ENCODE assay signal across 1 cellular context in genomic region chr4:159016527-159017137, GRCh38.
TF ChIP-seq lines count a peak whose summit lies in the region.

No MANE protein-coding gene starts in this region.

TF ChIP-seq in H1, 55 proteins besides CTCF, POLR2A, EP300 and RAD21 (continued from another document):
- TF ChIP-seq, protein P1, sequence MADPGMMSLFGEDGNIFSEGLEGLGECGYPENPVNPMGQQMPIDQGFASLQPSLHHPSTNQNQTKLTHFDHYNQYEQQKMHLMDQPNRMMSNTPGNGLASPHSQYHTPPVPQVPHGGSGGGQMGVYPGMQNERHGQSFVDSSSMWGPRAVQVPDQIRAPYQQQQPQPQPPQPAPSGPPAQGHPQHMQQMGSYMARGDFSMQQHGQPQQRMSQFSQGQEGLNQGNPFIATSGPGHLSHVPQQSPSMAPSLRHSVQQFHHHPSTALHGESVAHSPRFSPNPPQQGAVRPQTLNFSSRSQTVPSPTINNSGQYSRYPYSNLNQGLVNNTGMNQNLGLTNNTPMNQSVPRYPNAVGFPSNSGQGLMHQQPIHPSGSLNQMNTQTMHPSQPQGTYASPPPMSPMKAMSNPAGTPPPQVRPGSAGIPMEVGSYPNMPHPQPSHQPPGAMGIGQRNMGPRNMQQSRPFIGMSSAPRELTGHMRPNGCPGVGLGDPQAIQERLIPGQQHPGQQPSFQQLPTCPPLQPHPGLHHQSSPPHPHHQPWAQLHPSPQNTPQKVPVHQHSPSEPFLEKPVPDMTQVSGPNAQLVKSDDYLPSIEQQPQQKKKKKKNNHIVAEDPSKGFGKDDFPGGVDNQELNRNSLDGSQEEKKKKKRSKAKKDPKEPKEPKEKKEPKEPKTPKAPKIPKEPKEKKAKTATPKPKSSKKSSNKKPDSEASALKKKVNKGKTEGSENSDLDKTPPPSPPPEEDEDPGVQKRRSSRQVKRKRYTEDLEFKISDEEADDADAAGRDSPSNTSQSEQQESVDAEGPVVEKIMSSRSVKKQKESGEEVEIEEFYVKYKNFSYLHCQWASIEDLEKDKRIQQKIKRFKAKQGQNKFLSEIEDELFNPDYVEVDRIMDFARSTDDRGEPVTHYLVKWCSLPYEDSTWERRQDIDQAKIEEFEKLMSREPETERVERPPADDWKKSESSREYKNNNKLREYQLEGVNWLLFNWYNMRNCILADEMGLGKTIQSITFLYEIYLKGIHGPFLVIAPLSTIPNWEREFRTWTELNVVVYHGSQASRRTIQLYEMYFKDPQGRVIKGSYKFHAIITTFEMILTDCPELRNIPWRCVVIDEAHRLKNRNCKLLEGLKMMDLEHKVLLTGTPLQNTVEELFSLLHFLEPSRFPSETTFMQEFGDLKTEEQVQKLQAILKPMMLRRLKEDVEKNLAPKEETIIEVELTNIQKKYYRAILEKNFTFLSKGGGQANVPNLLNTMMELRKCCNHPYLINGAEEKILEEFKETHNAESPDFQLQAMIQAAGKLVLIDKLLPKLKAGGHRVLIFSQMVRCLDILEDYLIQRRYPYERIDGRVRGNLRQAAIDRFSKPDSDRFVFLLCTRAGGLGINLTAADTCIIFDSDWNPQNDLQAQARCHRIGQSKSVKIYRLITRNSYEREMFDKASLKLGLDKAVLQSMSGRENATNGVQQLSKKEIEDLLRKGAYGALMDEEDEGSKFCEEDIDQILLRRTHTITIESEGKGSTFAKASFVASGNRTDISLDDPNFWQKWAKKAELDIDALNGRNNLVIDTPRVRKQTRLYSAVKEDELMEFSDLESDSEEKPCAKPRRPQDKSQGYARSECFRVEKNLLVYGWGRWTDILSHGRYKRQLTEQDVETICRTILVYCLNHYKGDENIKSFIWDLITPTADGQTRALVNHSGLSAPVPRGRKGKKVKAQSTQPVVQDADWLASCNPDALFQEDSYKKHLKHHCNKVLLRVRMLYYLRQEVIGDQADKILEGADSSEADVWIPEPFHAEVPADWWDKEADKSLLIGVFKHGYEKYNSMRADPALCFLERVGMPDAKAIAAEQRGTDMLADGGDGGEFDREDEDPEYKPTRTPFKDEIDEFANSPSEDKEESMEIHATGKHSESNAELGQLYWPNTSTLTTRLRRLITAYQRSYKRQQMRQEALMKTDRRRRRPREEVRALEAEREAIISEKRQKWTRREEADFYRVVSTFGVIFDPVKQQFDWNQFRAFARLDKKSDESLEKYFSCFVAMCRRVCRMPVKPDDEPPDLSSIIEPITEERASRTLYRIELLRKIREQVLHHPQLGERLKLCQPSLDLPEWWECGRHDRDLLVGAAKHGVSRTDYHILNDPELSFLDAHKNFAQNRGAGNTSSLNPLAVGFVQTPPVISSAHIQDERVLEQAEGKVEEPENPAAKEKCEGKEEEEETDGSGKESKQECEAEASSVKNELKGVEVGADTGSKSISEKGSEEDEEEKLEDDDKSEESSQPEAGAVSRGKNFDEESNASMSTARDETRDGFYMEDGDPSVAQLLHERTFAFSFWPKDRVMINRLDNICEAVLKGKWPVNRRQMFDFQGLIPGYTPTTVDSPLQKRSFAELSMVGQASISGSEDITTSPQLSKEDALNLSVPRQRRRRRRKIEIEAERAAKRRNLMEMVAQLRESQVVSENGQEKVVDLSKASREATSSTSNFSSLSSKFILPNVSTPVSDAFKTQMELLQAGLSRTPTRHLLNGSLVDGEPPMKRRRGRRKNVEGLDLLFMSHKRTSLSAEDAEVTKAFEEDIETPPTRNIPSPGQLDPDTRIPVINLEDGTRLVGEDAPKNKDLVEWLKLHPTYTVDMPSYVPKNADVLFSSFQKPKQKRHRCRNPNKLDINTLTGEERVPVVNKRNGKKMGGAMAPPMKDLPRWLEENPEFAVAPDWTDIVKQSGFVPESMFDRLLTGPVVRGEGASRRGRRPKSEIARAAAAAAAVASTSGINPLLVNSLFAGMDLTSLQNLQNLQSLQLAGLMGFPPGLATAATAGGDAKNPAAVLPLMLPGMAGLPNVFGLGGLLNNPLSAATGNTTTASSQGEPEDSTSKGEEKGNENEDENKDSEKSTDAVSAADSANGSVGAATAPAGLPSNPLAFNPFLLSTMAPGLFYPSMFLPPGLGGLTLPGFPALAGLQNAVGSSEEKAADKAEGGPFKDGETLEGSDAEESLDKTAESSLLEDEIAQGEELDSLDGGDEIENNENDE (IDR thresholded peaks at IDR 0.05; ENCODE audit: insufficient replicate concordance, low read length) = peak; percentile 60
- TF ChIP-seq KDM5A (IDR thresholded peaks at IDR 0.05; ENCODE audit: low read length) = no peak
- 0 out of 2 replicates have a peak, but pooled peaks have one; percentile 27 for TF ChIP-seq YY1 (IDR thresholded peaks at IDR 0.05; ENCODE audit: low read depth, low read length)
- TF ChIP-seq NRF1 (IDR thresholded peaks at IDR 0.05; ENCODE audit: low read depth, low read length) = no peak
- TF ChIP-seq MAX (IDR thresholded peaks at IDR 0.05) = no peak
- peak; percentile 77 to 91; a peak in 3 of 4 replicates for TF ChIP-seq SIN3A (conservative IDR thresholded peaks at IDR 0.05 in 1 of 2, IDR thresholded peaks at IDR 0.05 in 1 of 2; ENCODE audit: low read depth in 1 of 2, low read length in 2 of 2)
- TF ChIP-seq RXRA (IDR thresholded peaks at IDR 0.05; ENCODE audit: insufficient read depth, low read depth, low read length) = no peak
- no peak for TF ChIP-seq SIX5 (IDR thresholded peaks at IDR 0.05; ENCODE audit: low read depth, low read length)
- TF ChIP-seq KDM1A (IDR thresholded peaks at IDR 0.05; ENCODE audit: borderline replicate concordance, low read length) = no peak
- peak; percentile 47 for TF ChIP-seq SAP30 (IDR thresholded peaks at IDR 0.05; ENCODE audit: insufficient read depth, insufficient replicate concordance, low read length)
- TF ChIP-seq RBBP5 (IDR thresholded peaks at IDR 0.05; ENCODE audit: borderline replicate concordance, low read depth, low read length) = no peak
- peak in 1 of 2 experiments; percentile 82; a peak in 1 of 4 replicates for TF ChIP-seq HDAC2 (IDR thresholded peaks at IDR 0.05; ENCODE audit: borderline replicate concordance in 1 of 2, low read depth in 2 of 2, low read length in 2 of 2)
- TF ChIP-seq TCF12 (IDR thresholded peaks at IDR 0.05; ENCODE audit: low read depth, low read length) = peak; percentile 82
- TF ChIP-seq POLR2AphosphoS5 (IDR thresholded peaks at IDR 0.05; ENCODE audit: low read depth, low read length) = peak; percentile 38; the same call in 1 of the 2 replicates
- no peak for TF ChIP-seq NANOG (IDR thresholded peaks at IDR 0.05; ENCODE audit: insufficient read depth, low read depth, low read length, poor library complexity, severe bottlenecking)
- peak; percentile 79 for TF ChIP-seq TEAD4 (IDR thresholded peaks at IDR 0.05; ENCODE audit: low read depth, low read length)
- no peak for TF ChIP-seq SP1 (IDR thresholded peaks at IDR 0.05; ENCODE audit: low read depth, low read length)
- TF ChIP-seq RNF2 (IDR thresholded peaks at IDR 0.05; ENCODE audit: borderline replicate concordance, low read depth, low read length, missing control alignments, poor library complexity, severe bottlenecking) = no peak
